ENCODE assay signal across 39 cellular contexts in the genomic region with DNA sequence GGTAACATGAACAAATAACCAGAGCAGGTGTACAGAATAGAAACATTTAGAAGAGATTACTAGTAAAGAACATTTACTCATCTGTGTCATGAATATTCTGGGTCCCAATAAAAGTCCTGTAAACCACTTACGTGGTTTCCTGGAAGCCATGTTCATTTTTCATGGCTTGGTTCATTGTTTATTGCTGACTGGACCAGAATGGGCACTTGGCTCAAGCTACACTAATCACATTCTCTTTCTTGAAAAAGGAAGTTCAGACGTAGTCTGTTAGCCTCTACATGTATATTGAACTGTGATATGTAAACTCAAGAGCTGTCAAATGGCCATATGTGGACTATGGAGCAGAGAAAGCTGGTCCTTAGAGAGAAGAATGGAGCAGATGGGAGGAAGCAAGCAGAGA.
"Had no signal": no experiment of that assay in that cellular context is flagged by ENCODE, and none has a peak within 500 bp of the region (broad histone marks: within the 10 kb centered on the region; RNA-seq: fewer than 3 reads in every experiment).

No MANE protein-coding gene starts in this region.

- H3K36me3 ChIP-seq: MG63 had no signal

- ATAC-seq: activated CD8-positive, alpha-beta memory T cell treated with anti-CD3 and anti-CD28 coated beads, Interleukin-2, amount 10 ng/mL, durations not matched to agents 7 days and 5 days; activated T-cell treated with anti-CD3 and anti-CD28 coated beads, Interleukin-2, amount 50 U/mL, for 72 hours; activated T-helper 17 cell treated with anti-CD3 and anti-CD28 coated beads, Interleukin-2, amount 50 U/mL, for 72 hours; Right ventricle myocardium inferior; SK-N-SH treated with all-trans-retinoic acid at 6 μM for 48 hours had no signal

- H3K36me3 Mint-ChIP-seq: activated CD4-positive, alpha-beta memory T cell treated with anti-CD3 and anti-CD28 coated beads for 36 hours; activated CD8-positive, alpha-beta memory T cell treated with anti-CD3 and anti-CD28 coated beads, Interleukin-2, amount 10 ng/mL, durations not matched to agents 7 days and 5 days; activated naive CD8-positive, alpha-beta T cell treated with anti-CD3 and anti-CD28 coated beads for 36 hours; brain had no signal

- H3K4me2 ChIP-seq: PC-9 had no signal

- H3K4me1 Mint-ChIP-seq: activated B cell treated with CpG ODN at 0.5 μM for 24 hours; activated CD8-positive, alpha-beta memory T cell treated with anti-CD3 and anti-CD28 coated beads, Interleukin-2, amount 10 ng/mL, durations not matched to agents 7 days and 5 days; activated naive CD8-positive, alpha-beta T cell treated with anti-CD3 and anti-CD28 coated beads for 36 hours; activated T-helper 17 cell treated with anti-CD3 and anti-CD28 coated beads, Interleukin-2, amount 50 U/mL, for 72 hours had no signal

- H3K27me3 ChIP-seq: MG63 had no signal

- H2AFZ ChIP-seq: PC-9 had no signal

- H3K9me3 ChIP-seq: MG63 had no signal

- FAIRE-seq: bronchial epithelial cell, RCC 7860 had no signal

- H3K27ac ChIP-seq: PC-9, RWPE1, VCaP had no signal

- H3K27ac Mint-ChIP-seq: activated B cell treated with CpG ODN at 0.5 μM for 24 hours; activated CD4-positive, alpha-beta memory T cell treated with anti-CD3 and anti-CD28 coated beads for 36 hours; activated CD8-positive, alpha-beta memory T cell treated with anti-CD3 and anti-CD28 coated beads, Interleukin-2, amount 10 ng/mL, durations not matched to agents 7 days and 5 days; activated naive CD8-positive, alpha-beta T cell treated with anti-CD3 and anti-CD28 coated beads for 36 hours; activated T-cell treated with anti-CD3 and anti-CD28 coated beads, Interleukin-2, amount 50 U/mL, for 72 hours; activated T-helper 17 cell treated with anti-CD3 and anti-CD28 coated beads, Interleukin-2, amount 50 U/mL, for 72 hours; brain had no signal

- H3K4me3 ChIP-seq: MG63, PC-9 had no signal

- DNase-seq: activated B cell treated with CpG ODN at 0.5 μM for 24 hours; activated CD4-positive, alpha-beta memory T cell treated with anti-CD3 and anti-CD28 coated beads for 36 hours; activated CD4-positive, alpha-beta T cell treated with anti-CD3 and anti-CD28 coated beads for 4 hours; activated CD4-positive, alpha-beta T cell treated with anti-CD3 and anti-CD28 coated beads, Interleukin-2, amount 50 U/mL, for 1 hour; activated CD4-positive, CD25-positive, alpha-beta regulatory T cell treated with anti-CD3 and anti-CD28 coated beads, Interleukin-2, amount 50 U/mL, for 72 hours; activated CD8-positive, alpha-beta memory T cell treated with anti-CD3 and anti-CD28 coated beads for 24 hours; activated CD8-positive, alpha-beta memory T cell treated with anti-CD3 and anti-CD28 coated beads, Interleukin-2, amount 10 ng/mL, durations not matched to agents 7 days and 5 days; activated CD8-positive, alpha-beta memory T cell treated with anti-CD3 and anti-CD28 coated beads, Interleukin-2, amount 50 U/mL, for 48 hours; activated effector memory CD4-positive, alpha-beta T cell treated with anti-CD3 and anti-CD28 coated beads, Interleukin-2, amount 50 U/mL, for 16 hours; activated naive CD4-positive, alpha-beta T cell; activated naive CD4-positive, alpha-beta T cell treated with anti-CD3 and anti-CD28 coated beads, Interleukin-2, amount 50 U/mL, for 16 hours; activated naive CD8-positive, alpha-beta T cell treated with anti-CD3 and anti-CD28 coated beads for 36 hours; activated T-cell treated with anti-CD3 and anti-CD28 coated beads, Interleukin-2, amount 50 U/mL, for 72 hours; amniotic stem cell; aorta; caudate nucleus; cerebellar nuclear complex; Karpas-422; MG63; MV-4-11; NCI-H1092; NCI-H1436 treated with DMSO at 0.1 percent for 48 hours; NCI-H1694 treated with DMSO at 0.1 percent for 48 hours; NCI-H2029; NCI-H345; NCI-H524 treated with DMSO at 0.1 percent for 48 hours; PC-9; SIG-M5; T-helper 1 cell; T-helper 2 cell; T-helper 9 cell had no signal

- H3K27me3 Mint-ChIP-seq: activated CD4-positive, alpha-beta memory T cell treated with anti-CD3 and anti-CD28 coated beads for 36 hours; activated CD8-positive, alpha-beta memory T cell treated with anti-CD3 and anti-CD28 coated beads, Interleukin-2, amount 10 ng/mL, durations not matched to agents 7 days and 5 days; activated naive CD8-positive, alpha-beta T cell treated with anti-CD3 and anti-CD28 coated beads for 36 hours; activated T-helper 17 cell treated with anti-CD3 and anti-CD28 coated beads, Interleukin-2, amount 50 U/mL, for 72 hours; brain had no signal

- H3K9me3 Mint-ChIP-seq: activated CD4-positive, alpha-beta memory T cell treated with anti-CD3 and anti-CD28 coated beads for 36 hours; activated T-helper 17 cell treated with anti-CD3 and anti-CD28 coated beads, Interleukin-2, amount 50 U/mL, for 72 hours had no signal

- H3K4me3 Mint-ChIP-seq: activated B cell treated with CpG ODN at 0.5 μM for 24 hours; activated CD4-positive, alpha-beta memory T cell treated with anti-CD3 and anti-CD28 coated beads for 36 hours; activated CD8-positive, alpha-beta memory T cell treated with anti-CD3 and anti-CD28 coated beads, Interleukin-2, amount 10 ng/mL, durations not matched to agents 7 days and 5 days; activated naive CD8-positive, alpha-beta T cell treated with anti-CD3 and anti-CD28 coated beads for 36 hours; activated T-cell treated with anti-CD3 and anti-CD28 coated beads, Interleukin-2, amount 50 U/mL, for 72 hours; activated T-helper 17 cell treated with anti-CD3 and anti-CD28 coated beads, Interleukin-2, amount 50 U/mL, for 72 hours; brain had no signal
